17 cellular contexts compared by ENCODE assay signal in the genomic region with DNA sequence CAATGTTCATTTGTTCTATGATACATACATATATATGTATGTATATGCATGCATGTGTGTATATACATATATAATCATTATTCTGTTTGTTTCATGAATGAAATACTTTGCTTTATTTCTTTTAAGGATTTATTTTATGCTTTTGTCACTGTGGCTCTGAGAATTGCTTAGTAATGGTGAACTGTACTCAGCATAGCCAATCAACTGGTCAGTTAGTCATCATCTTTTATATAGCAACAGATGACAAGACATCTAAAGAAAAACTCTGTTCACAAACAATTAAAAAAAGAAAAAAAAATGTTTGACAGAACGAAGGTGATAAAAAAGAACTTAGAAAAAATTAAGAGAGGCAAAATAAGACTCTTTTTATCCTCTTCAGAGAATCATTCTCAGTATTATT.
A peak's percentile ranks its signal among the peaks of the same experiment; 100 is the strongest.
DNase-seq lines count a peak whose midpoint lies in the region; ATAC-seq lines count a peak whose summit lies in the region.
"Had no signal": no experiment of that assay in that cellular context is flagged by ENCODE, and none has a peak within 500 bp of the region (broad histone marks: within the 10 kb centered on the region; RNA-seq: fewer than 3 reads in every experiment).

No MANE protein-coding gene starts in this region.

- DNase-seq in AG08395 (ENCODE audit: low spot score) (peak; percentile 26), HPDE6-E6E7 (ENCODE audit: extremely low spot score) (peak; percentile 6), astrocyte of the hippocampus (ENCODE audit: low read depth, low spot score) (peak; percentile 17), hepatic stellate cell (ENCODE audit: low spot score) (peak; percentile 19), immature natural killer cell (no peak), mucosa of gallbladder (ENCODE audit: low spot score) (no peak)
- no peak for DNase-seq in activated naive CD8-positive, alpha-beta T cell treated with anti-CD3 and anti-CD28 coated beads, Interleukin-2, amount 50 U/mL, for 24 hours
- DNase-seq: activated CD4-positive, CD25-positive, alpha-beta regulatory T cell treated with anti-CD3 and anti-CD28 coated beads, Interleukin-2, amount 50 U/mL, for 72 hours; brain microvascular endothelial cell; Calu3; left colon; NCI-H82 had no signal

- H3K27me3 Mint-ChIP-seq in immature natural killer cell (ENCODE audit: low read depth in 3 of 3) = peaks cover 0 to 2% (median 1%) of the 10 kb centered on the region in 3 donors
- no peaks in the 10 kb centered on the region for H3K27me3 Mint-ChIP-seq in activated naive CD8-positive, alpha-beta T cell treated with anti-CD3 and anti-CD28 coated beads, Interleukin-2, amount 50 U/mL, for 24 hours
- H3K27me3 Mint-ChIP-seq: activated naive CD8-positive, alpha-beta T cell; dendritic cell treated with granulocyte-macrophage colony-stimulating factor and Interleukin-4, amounts not matched to agents 40 ng/mL and 50 ng/mL, for 4 days had no signal

- H3K4me1 Mint-ChIP-seq in immature natural killer cell = no peaks in the 10 kb centered on the region
- no peaks in the 10 kb centered on the region for H3K4me1 Mint-ChIP-seq in activated naive CD8-positive, alpha-beta T cell treated with anti-CD3 and anti-CD28 coated beads, Interleukin-2, amount 50 U/mL, for 24 hours

- H3K9me3 Mint-ChIP-seq in immature natural killer cell = peaks cover 0 to 12% (median 10%) of the 10 kb centered on the region in 6 donors
- peaks cover 14% of the 10 kb centered on the region for H3K9me3 Mint-ChIP-seq in activated naive CD8-positive, alpha-beta T cell treated with anti-CD3 and anti-CD28 coated beads, Interleukin-2, amount 50 U/mL, for 24 hours

- no peak overlapping the region for H3K4me3 Mint-ChIP-seq in immature natural killer cell
- no peak overlapping the region for H3K4me3 Mint-ChIP-seq in activated naive CD8-positive, alpha-beta T cell treated with anti-CD3 and anti-CD28 coated beads, Interleukin-2, amount 50 U/mL, for 24 hours
- H3K4me3 Mint-ChIP-seq: activated naive CD8-positive, alpha-beta T cell; activated T-helper 1 cell treated with anti-CD3 and anti-CD28 coated beads, Interleukin-12 subunit alpha, Interleukin-12 subunit beta, Interleukin-2, Interleukin-4 antibody, amounts not matched to agents 30 ng/mL and 10 ng/mL and 1 ng/mL, durations not matched to agents 14 hours and 24 hours and 36 hours; dendritic cell treated with granulocyte-macrophage colony-stimulating factor and Interleukin-4, amounts not matched to agents 40 ng/mL and 50 ng/mL, for 4 days had no signal

- ATAC-seq in HG02870 (IDR thresholded peaks at IDR 0.05; ENCODE audit: unreplicated experiment) = no peak
- no peak for ATAC-seq in activated naive CD8-positive, alpha-beta T cell treated with anti-CD3 and anti-CD28 coated beads, Interleukin-2, amount 50 U/mL, for 24 hours
- ATAC-seq: left colon, Panc1 had no signal

- H3K36me3 Mint-ChIP-seq in immature natural killer cell = no peaks in the 10 kb centered on the region
- H3K36me3 Mint-ChIP-seq in activated naive CD8-positive, alpha-beta T cell treated with anti-CD3 and anti-CD28 coated beads, Interleukin-2, amount 50 U/mL, for 24 hours (ENCODE audit: low read depth) = no peaks in the 10 kb centered on the region
- H3K36me3 Mint-ChIP-seq: activated naive CD8-positive, alpha-beta T cell had no signal

- H3K27ac Mint-ChIP-seq in immature natural killer cell = no peak overlapping the region
- H3K27ac Mint-ChIP-seq in activated naive CD8-positive, alpha-beta T cell treated with anti-CD3 and anti-CD28 coated beads, Interleukin-2, amount 50 U/mL, for 24 hours = no peak overlapping the region
- H3K27ac Mint-ChIP-seq: activated naive CD8-positive, alpha-beta T cell; activated T-helper 1 cell treated with anti-CD3 and anti-CD28 coated beads, Interleukin-12 subunit alpha, Interleukin-12 subunit beta, Interleukin-2, Interleukin-4 antibody, amounts not matched to agents 30 ng/mL and 10 ng/mL and 1 ng/mL, durations not matched to agents 14 hours and 24 hours and 36 hours; dendritic cell treated with granulocyte-macrophage colony-stimulating factor and Interleukin-4, amounts not matched to agents 40 ng/mL and 50 ng/mL, for 4 days had no signal

Comparison
In these comparisons a context has a peak if more than half of its experiments do, and no peak if none do; other contexts are left out.
1. DNase-seq: peak in AG08395 (single experiment), HPDE6-E6E7 (single experiment), astrocyte of the hippocampus (single experiment) and hepatic stellate cell (single experiment); none in immature natural killer cell (0 of 3), activated naive CD8-positive, alpha-beta T cell treated with anti-CD3 and anti-CD28 coated beads, Interleukin-2, amount 50 U/mL, for 24 hours (single experiment) and mucosa of gallbladder (single experiment).